ENCODE assay signal across 8 cellular contexts in the genomic region with DNA sequence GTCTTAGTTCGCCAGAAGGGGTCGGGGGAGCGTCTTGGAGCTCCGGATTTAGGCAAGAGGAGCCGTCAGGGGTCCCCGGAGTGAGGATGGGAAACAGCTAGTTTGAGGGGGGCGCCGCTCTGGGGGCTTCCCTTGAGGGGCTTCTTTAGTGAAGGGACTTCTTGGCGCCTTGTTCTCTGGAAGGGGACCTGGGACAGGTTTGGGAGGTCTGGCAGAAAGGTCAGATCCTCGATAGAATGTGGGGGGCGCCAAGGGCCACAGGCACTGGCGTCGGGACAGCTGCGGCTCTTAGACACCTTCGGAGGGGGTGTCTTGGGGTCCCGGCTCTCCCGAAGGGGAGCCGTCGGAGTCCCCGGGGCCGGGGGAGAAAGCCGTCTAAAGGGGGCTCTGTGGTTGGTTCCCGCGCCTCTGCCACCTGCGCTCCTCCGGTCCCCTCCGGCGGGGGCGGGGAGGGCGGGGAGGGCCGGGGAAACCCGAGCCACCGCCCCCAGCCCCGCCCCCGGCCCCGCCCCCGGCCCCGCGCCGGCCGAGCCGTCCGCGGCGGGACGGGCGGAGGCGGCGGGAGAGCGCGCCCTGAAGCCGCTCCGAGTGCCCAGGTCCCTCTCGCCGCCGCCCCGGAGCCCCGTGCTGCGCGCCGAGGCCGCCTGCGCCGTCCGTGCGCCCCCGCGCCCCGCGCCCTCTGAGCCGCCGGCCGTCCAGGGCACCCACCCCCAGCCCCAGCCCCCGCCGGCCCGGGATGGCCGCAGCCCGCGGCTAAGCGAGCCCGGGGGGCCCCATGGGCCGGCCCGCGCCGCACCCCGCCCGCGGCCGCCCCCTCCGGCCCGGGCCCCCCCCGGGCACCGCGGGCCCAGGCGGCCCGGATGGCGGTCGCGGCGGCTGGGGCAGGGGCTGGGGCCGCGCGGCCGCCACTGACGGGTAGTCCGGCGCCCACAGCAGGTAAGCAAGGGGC. TPM values are rescaled to one million over a fixed set of nuclear protein-coding genes. Genes with fewer than 3 reads are reported as not detected.
DNase-seq lines count a peak whose midpoint lies in the region; ATAC-seq and TF ChIP-seq lines count a peak whose summit lies in the region.

NRTN (plus strand) TSS at position 552 of the 949 bp plus-strand sequence. CDS start 19,099 bp downstream, outside the sequence.

- TF ChIP-seq CTCF in BE2C (IDR thresholded peaks at IDR 0.05; ENCODE audit: low read depth, low read length) (no peak; the same call in 1 of the 2 replicates), epithelial cell of proximal tubule (conservative IDR thresholded peaks at IDR 0.05; ENCODE audit: low read depth, low read length) (no peak), omental fat pad (IDR thresholded peaks at IDR 0.05) (no peak)

- peak within 1 kb of the TSS; percentile 13 to 85 (median 73) for H3K27ac Mint-ChIP-seq in IgD-negative memory B cell

- H3K4me1 Mint-ChIP-seq in IgD-negative memory B cell: peaks cover 0 to 5% (median 4%) of the 10 kb centered on the region in 3 donors

- H3K4me3 ChIP-seq in BE2C (ENCODE audit: low read depth, low read length): peak within 1 kb of the TSS; percentile 40
- peak within 1 kb of the TSS; percentile 44 for H3K4me3 ChIP-seq in epithelial cell of proximal tubule (ENCODE audit: low read depth, low read length)

- H3K4me3 Mint-ChIP-seq in IgD-negative memory B cell: peak within 1 kb of the TSS in 2 of 4 donors; percentile 79 to 84

- no peaks in the 10 kb centered on the region for H3K9me3 Mint-ChIP-seq in IgD-negative memory B cell

- H3K36me3 Mint-ChIP-seq in IgD-negative memory B cell: no peaks in the 10 kb centered on the region

- ATAC-seq in omental fat pad (ENCODE audit: low FRiP score) (peak; percentile 9), HG02623 (IDR thresholded peaks at IDR 0.05; ENCODE audit: unreplicated experiment) (no peak)

- peaks cover 7% of the 10 kb centered on the region for H3K27me3 ChIP-seq in BE2C

- H3K36me3 ChIP-seq in BE2C: no peaks in the 10 kb centered on the region

- H3K27me3 Mint-ChIP-seq in IgD-negative memory B cell: peaks cover 32% of the 10 kb centered on the region

- H3K4me1 ChIP-seq in BE2C: peaks cover 27% of the 10 kb centered on the region

- H3K9me3 ChIP-seq in BE2C: no peaks in the 10 kb centered on the region

- DNase-seq in BE2C: peak; percentile 79
- peak; percentile 47 to 48 for DNase-seq in activated CD4-positive, alpha-beta T cell treated with anti-CD3 and anti-CD28 coated beads, Interleukin-2, amount 50 U/mL, for 48 hours
- no peak for DNase-seq in epithelial cell of proximal tubule (ENCODE audit: low read depth)
- DNase-seq in omental fat pad (ENCODE audit: low spot score): no peak
- no peak for DNase-seq in activated CD4-positive, CD25-positive, alpha-beta regulatory T cell treated with anti-CD3 and anti-CD28 coated beads, Interleukin-2, amount 50 U/mL, for 72 hours
- no peak for DNase-seq in NK-92 treated with Interleukin-12 subunit alpha and Interleukin-12 subunit beta, amount 100 ng/mL, for 24 hours (lab: John Stamatoyannopoulos, UW)

RNA-seq across cellular contexts. Expression of gene NRTN, which starts in this region (rescaled TPM):
- polyA plus RNA-seq in BE2C (2012; ENCODE audit: insufficient read depth, insufficient read length, low read depth): 4.5 TPM
- polyA plus RNA-seq in IgD-negative memory B cell: not detected
- 0.69 and 0.94 TPM in 2 replicates for total RNA-seq in epithelial cell of proximal tubule
- not detected for total RNA-seq in omental fat pad

Comparison
In these comparisons a context has a peak if more than half of its experiments do, and no peak if none do; other contexts are left out.
1. Peak in ATAC-seq in omental fat pad; RNA of the gene not detected or under 1 TPM.
2. DNase-seq: peak in BE2C (single experiment) and activated CD4-positive, alpha-beta T cell treated with anti-CD3 and anti-CD28 coated beads, Interleukin-2, amount 50 U/mL, for 48 hours (2 of 2); none in epithelial cell of proximal tubule (single experiment), omental fat pad (single experiment), activated CD4-positive, CD25-positive, alpha-beta regulatory T cell treated with anti-CD3 and anti-CD28 coated beads, Interleukin-2, amount 50 U/mL, for 72 hours (single experiment) and NK-92 treated with Interleukin-12 subunit alpha and Interleukin-12 subunit beta, amount 100 ng/mL, for 24 hours (single experiment).